Comparison of ENCODE assay signal across 8 cellular contexts in genomic region chr6:30007132-30007764, GRCh38. TPM values are rescaled to one million over a fixed set of nuclear protein-coding genes. Genes with fewer than 3 reads are reported as not detected.
DNase-seq lines count a peak whose midpoint lies in the region; ATAC-seq and TF ChIP-seq lines count a peak whose summit lies in the region.

No MANE protein-coding gene starts in this region.

- no peaks in the 10 kb centered on the region for H3K79me1 ChIP-seq in IMR-90 (ENCODE audit: low read depth in 1 of 2, low read length in 2 of 2)

- H3K4me2 ChIP-seq in IMR-90 (ENCODE audit: low read depth, low read length) (peak overlapping the region; percentile 81; the same call in 1 of the 2 replicates), skeletal muscle satellite cell (ENCODE audit: low read length) (peak overlapping the region; percentile 76)

- H3K4me3 ChIP-seq in IMR-90 (ENCODE audit: insufficient read depth, low read depth, low read length), result peak overlapping the region; percentile 50; the same call in 1 of the 2 replicates
- H3K4me3 ChIP-seq in iPS DF 6.9 (ENCODE audit: low read length), result peak overlapping the region; percentile 26; the same call in 1 of the 2 replicates
- H3K4me3 ChIP-seq in skeletal muscle satellite cell (ENCODE audit: low read length), result peak overlapping the region; percentile 61
- no peak overlapping the region for H3K4me3 ChIP-seq in HAP-1

- no peak overlapping the region for H3K14ac ChIP-seq in IMR-90 (replicated peaks; ENCODE audit: low read depth, low read length)

- peaks cover 36% of the 10 kb centered on the region for H3K27me3 ChIP-seq in IMR-90 (ENCODE audit: control insufficient read depth, insufficient read depth, low read length)
- peaks cover 24% of the 10 kb centered on the region for H3K27me3 ChIP-seq in iPS DF 6.9 (ENCODE audit: control insufficient read depth, insufficient read depth, low read length)
- H3K27me3 ChIP-seq in skeletal muscle satellite cell (ENCODE audit: control insufficient read depth, insufficient read depth, low read length), result peaks cover 36% of the 10 kb centered on the region
- H3K27me3 ChIP-seq in HAP-1 (ENCODE audit: low read depth), result no peaks in the 10 kb centered on the region

- H2AFZ ChIP-seq in IMR-90 (replicated peaks; ENCODE audit: low read length, poor library complexity), result no peak overlapping the region

- no peaks in the 10 kb centered on the region for H4K20me1 ChIP-seq in IMR-90 (ENCODE audit: insufficient read depth, low read length)

- TF ChIP-seq CTCF in IMR-90 (conservative IDR thresholded peaks at IDR 0.05; ENCODE audit: low read depth, low read length), result no peak

- no peak overlapping the region for H2AK9ac ChIP-seq in IMR-90 (replicated peaks; ENCODE audit: low read depth, low read length, poor library complexity)

- no peak overlapping the region for H3K56ac ChIP-seq in IMR-90 (ENCODE audit: extremely low read depth, insufficient read depth, low read length)

- no peak for TF ChIP-seq RAD21 in IMR-90 (IDR thresholded peaks at IDR 0.05; ENCODE audit: low read length)

- no peaks in the 10 kb centered on the region for H3K9me1 ChIP-seq in IMR-90 (ENCODE audit: insufficient read depth, low read length)

- H4K5ac ChIP-seq in IMR-90 (ENCODE audit: low read depth, low read length), result no peak overlapping the region

- CTCF ChIA-PET in IMR-90 (lab: Yijun Ruan, JAX), result no interaction called here
- CTCF ChIA-PET in HEK293T (lab: Yijun Ruan, JAX), result no interaction called here

- POLR2A ChIA-PET in IMR-90 (lab: Charles Lee; ENCODE audit: unreplicated experiment), result no interaction called here
- POLR2A ChIA-PET in HEK293T (lab: Yijun Ruan, JAX), result no interaction called here

- H3K36me3 ChIP-seq in IMR-90 (ENCODE audit: control insufficient read depth, insufficient read depth, low read length) (no peaks in the 10 kb centered on the region), iPS DF 6.9 (ENCODE audit: control insufficient read depth, insufficient read depth, low read length) (no peaks in the 10 kb centered on the region), skeletal muscle satellite cell (ENCODE audit: insufficient read depth, low read length) (no peaks in the 10 kb centered on the region), HAP-1 (replicated peaks) (no peaks in the 10 kb centered on the region)

- H4K8ac ChIP-seq in IMR-90 (ENCODE audit: low read depth in 2 of 2, low read length in 2 of 2), result no peak overlapping the region

- dilution Hi-C loops in IMR-90 (cut with HindIII; ENCODE audit: low sequenced_read_pairs, unreplicated experiment), result no loop called here

- H2BK20ac ChIP-seq in IMR-90 (ENCODE audit: low read depth, low read length), result no peak overlapping the region

- H3K27ac ChIP-seq in IMR-90 (ENCODE audit: insufficient read depth, low read length) (no peak overlapping the region), iPS DF 6.9 (ENCODE audit: low read length) (no peak overlapping the region)

- no peaks in the 10 kb centered on the region; the same call in 1 of the 2 replicates for H3K4me1 ChIP-seq in IMR-90 (ENCODE audit: control insufficient read depth, insufficient read depth, low read length)
- H3K4me1 ChIP-seq in iPS DF 6.9 (ENCODE audit: control insufficient read depth, insufficient read depth, low read length), result no peaks in the 10 kb centered on the region
- peaks cover 13% of the 10 kb centered on the region for H3K4me1 ChIP-seq in skeletal muscle satellite cell (ENCODE audit: control insufficient read depth, insufficient read depth, low read length)
- no peaks in the 10 kb centered on the region for H3K4me1 ChIP-seq in HAP-1

- H2AK5ac ChIP-seq in IMR-90 (ENCODE audit: low read depth, low read length), result no peak overlapping the region

- H3K9me3 ChIP-seq in IMR-90 (ENCODE audit: control insufficient read depth, insufficient read depth, low read length) (no peaks in the 10 kb centered on the region), iPS DF 6.9 (ENCODE audit: control insufficient read depth, insufficient read depth, low read length) (no peaks in the 10 kb centered on the region), skeletal muscle satellite cell (replicated peaks; ENCODE audit: low read length) (no peaks in the 10 kb centered on the region), HAP-1 (no peaks in the 10 kb centered on the region)

- H3K4ac ChIP-seq in IMR-90 (ENCODE audit: low read depth, low read length), result no peak overlapping the region

- no peak overlapping the region for H2BK5ac ChIP-seq in IMR-90 (ENCODE audit: low read depth, low read length, poor library complexity, severe bottlenecking)

- in situ Hi-C loops in IMR-90 (cut with MboI; ENCODE audit: low sequenced_read_pairs) (loop anchor here (5.0 to 25.0 kb wide), 2 partner anchors 160 to 270 kb away; no protein-coding TSS in a partner anchor), HAP-1 (cut with MboI; ENCODE audit: low sequenced_read_pairs) (loop anchor here (5.0 to 25.0 kb wide), 2 partner anchors 160 to 295 kb away; partner anchors contain the start of gene HLA-F)

- no peak overlapping the region for H4K91ac ChIP-seq in IMR-90 (ENCODE audit: insufficient read depth, low read depth, low read length)

- intact Hi-C loops in IMR-90 (cut with micrococcal nuclease), result no loop called here

- DNase-seq in IMR-90 (no peak), iPS DF 6.9 (ENCODE audit: low read depth, low spot score) (no peak), HAP-1 (ENCODE audit: low spot score in 2 of 2) (no peak), HEK293T (ENCODE audit: extremely low spot score) (no peak)
- DNase-seq in activated effector memory CD4-positive, alpha-beta T cell treated with anti-CD3 and anti-CD28 coated beads, Interleukin-2, amount 50 U/mL, for 16 hours, result peak; percentile 73

- BruUV-seq in IMR-90 (replicated peaks; lab: Mats Ljungman, UMichigan), result no TSS peak

- no peak for TF ChIP-seq POLR2A in IMR-90 (IDR thresholded peaks at IDR 0.05; ENCODE audit: low read depth, low read length)

- H2BK15ac ChIP-seq in IMR-90 (ENCODE audit: low read depth, low read length), result no peak overlapping the region

- H3K18ac ChIP-seq in IMR-90 (ENCODE audit: low read depth, low read length), result no peak overlapping the region

- ATAC-seq in IMR-90 (ENCODE audit: low read depth), result no peak
- no peak for ATAC-seq in HG02938 (IDR thresholded peaks at IDR 0.05; ENCODE audit: unreplicated experiment)
- ATAC-seq in GM19397 (IDR thresholded peaks at IDR 0.05; ENCODE audit: unreplicated experiment), result no peak

- no peak overlapping the region for H2BK120ac ChIP-seq in IMR-90 (ENCODE audit: low read depth, low read length)

- WGBS in IMR-90 (ENCODE audit: extremely low coverage in 2 of 2, insufficient read length in 1 of 2), 2 experiments, result 4% methylated on average over 20 of the region's 42 CpGs; no CpG with 5 or more reads in 1 of the 2 experiments
- WGBS in iPS DF 6.9 (ENCODE audit: insufficient coverage, insufficient read length), result no CpG with 5 or more reads among the region's 42 CpGs

- H3K9ac ChIP-seq in IMR-90 (ENCODE audit: low read depth, low read length) (no peak overlapping the region), skeletal muscle satellite cell (ENCODE audit: low read depth, low read length) (no peak overlapping the region)

- H3K23ac ChIP-seq in IMR-90 (ENCODE audit: low read depth, low read length), result no peak overlapping the region

TF ChIP-seq in IMR-90, 13 proteins besides CTCF, POLR2A, EP300 and RAD21 (continues in another document):
- TF ChIP-seq FOS (IDR thresholded peaks at IDR 0.05; ENCODE audit: low read depth, low read length) (no peak), MXI1 (IDR thresholded peaks at IDR 0.05; ENCODE audit: borderline replicate concordance, low read depth, low read length) (no peak), SMC3 (IDR thresholded peaks at IDR 0.05; ENCODE audit: low read depth, low read length) (no peak), ELK1 (IDR thresholded peaks at IDR 0.05; ENCODE audit: borderline replicate concordance, low read depth, low read length) (no peak)

TF ChIP-seq in HEK293T, 16 proteins besides CTCF, POLR2A, EP300 and RAD21:
- TF ChIP-seq HDGF (IDR thresholded peaks at IDR 0.05; ENCODE audit: borderline replicate concordance), result no peak
- no peak for TF ChIP-seq FOXM1 (IDR thresholded peaks at IDR 0.05; ENCODE audit: borderline replicate concordance)
- no peak for TF ChIP-seq L3MBTL2 (conservative IDR thresholded peaks at IDR 0.05)
- TF ChIP-seq ARNT (IDR thresholded peaks at IDR 0.05), result no peak
- no peak for TF ChIP-seq FOXK2 (IDR thresholded peaks at IDR 0.05)
- no peak for TF ChIP-seq LEF1 (IDR thresholded peaks at IDR 0.05; ENCODE audit: borderline replicate concordance)
- no peak for TF ChIP-seq NFRKB (IDR thresholded peaks at IDR 0.05)
- no peak for TF ChIP-seq CTBP1 (IDR thresholded peaks at IDR 0.05; ENCODE audit: borderline replicate concordance)
- TF ChIP-seq BHLHE40 (IDR thresholded peaks at IDR 0.05; ENCODE audit: borderline replicate concordance), result no peak
- no peak for TF ChIP-seq FOXA1 (IDR thresholded peaks at IDR 0.05)
- no peak for TF ChIP-seq TARDBP (IDR thresholded peaks at IDR 0.05)
- TF ChIP-seq ZNF384 (IDR thresholded peaks at IDR 0.05), result no peak
- no peak for TF ChIP-seq PKNOX1 (IDR thresholded peaks at IDR 0.05)
- no peak for TF ChIP-seq ELF4 (IDR thresholded peaks at IDR 0.05)
- TF ChIP-seq SUZ12 (IDR thresholded peaks at IDR 0.05), result no peak
- TF ChIP-seq SP1 (IDR thresholded peaks at IDR 0.05), result no peak

RNA-seq across cellular contexts. Expression of gene POLR1H, which starts 53.8 kb away (rescaled TPM):
- 34.6 and 35.0 TPM in 2 replicates for total RNA-seq in IMR-90 (2012; rRNA removed)
- polyA plus RNA-seq in IMR-90 (2012; rRNA removed), result 24.6 and 25.5 TPM in 2 replicates
- polyA plus RNA-seq in IMR-90 (2012; cell fraction: cytosol; rRNA removed), result 36.5 and 36.8 TPM in 2 replicates
- polyA plus RNA-seq in IMR-90 (2012; cell fraction: nucleus; rRNA removed; ENCODE audit: low replicate concordance), result 18.3 and 22.1 TPM in 2 replicates
- 36.5 and 44.1 TPM in 2 replicates for total RNA-seq in skeletal muscle satellite cell (2012; rRNA removed)

RNA-seq across cellular contexts. Expression of gene PPP1R11, which starts 59.8 kb away (rescaled TPM):
- 15.6 and 16.7 TPM in 2 replicates for total RNA-seq in IMR-90 (2012; rRNA removed)
- 44.6 and 46.0 TPM in 2 replicates for polyA plus RNA-seq in IMR-90 (2012; rRNA removed)
- polyA plus RNA-seq in IMR-90 (2012; cell fraction: cytosol; rRNA removed), result 24.8 and 30.0 TPM in 2 replicates
- polyA plus RNA-seq in IMR-90 (2012; cell fraction: nucleus; rRNA removed; ENCODE audit: low replicate concordance), result 10.6 and 40.6 TPM in 2 replicates
- total RNA-seq in skeletal muscle satellite cell (2012; rRNA removed), result 29.4 and 38.9 TPM in 2 replicates
